ENCODE assay signal across 37 cellular contexts in the genomic region with DNA sequence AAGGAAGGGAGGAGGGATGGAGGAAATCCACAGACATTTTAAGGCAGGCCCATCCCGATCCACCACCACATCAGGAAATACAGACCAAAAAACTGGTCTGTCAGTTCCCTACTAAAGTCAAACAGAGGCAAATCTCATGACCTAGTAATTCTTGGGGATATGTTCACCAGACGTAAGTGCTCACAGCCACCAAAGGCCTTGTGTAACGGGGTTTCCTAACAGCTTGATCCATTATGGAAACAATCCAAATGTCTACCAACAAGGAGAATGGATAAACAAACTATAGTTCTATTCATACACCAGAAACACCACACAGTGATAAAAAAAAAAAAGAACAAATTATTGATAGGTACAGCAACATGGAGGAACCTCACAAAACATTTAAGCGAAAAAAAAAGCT.
"Had no signal": no experiment of that assay in that cellular context is flagged by ENCODE, and none has a peak within 500 bp of the region (broad histone marks: within the 10 kb centered on the region; RNA-seq: fewer than 3 reads in every experiment).

No MANE protein-coding gene starts in this region.

- H3K4me1 ChIP-seq: adrenal gland, body of pancreas, breast epithelium had no signal

- H3K9me3 ChIP-seq: body of pancreas had no signal

- FAIRE-seq: astrocyte, TTC549 had no signal

- H3K27ac Mint-ChIP-seq: activated B cell treated with CpG ODN at 0.5 μM for 24 hours; activated CD4-positive, alpha-beta memory T cell treated with anti-CD3 and anti-CD28 coated beads for 36 hours; activated CD4-positive, alpha-beta T cell treated with anti-CD3 and anti-CD28 coated beads, Interleukin-2, amount 10 ng/mL, durations not matched to agents 24 days and 14 days; activated CD8-positive, alpha-beta T cell treated with anti-CD3 and anti-CD28 coated beads for 36 hours; activated naive CD4-positive, alpha-beta T cell treated with anti-CD3 and anti-CD28 coated beads for 36 hours; activated naive CD4-positive, alpha-beta T cell treated with anti-CD3 and anti-CD28 coated beads, Interleukin-2, amount 50 U/mL, for 72 hours; activated naive CD8-positive, alpha-beta T cell treated with anti-CD3 and anti-CD28 coated beads for 36 hours; activated T-cell treated with anti-CD3 and anti-CD28 coated beads, Interleukin-2, amount 50 U/mL, for 72 hours; activated T-helper 1 cell treated with anti-CD3 and anti-CD28 coated beads, Interleukin-12 subunit alpha, Interleukin-12 subunit beta, Interleukin-2, Interleukin-4 antibody, amounts not matched to agents 30 ng/mL and 10 ng/mL and 1 ng/mL, durations not matched to agents 14 hours and 24 hours and 36 hours; activated T-helper 17 cell treated with anti-CD3 and anti-CD28 coated beads, Interleukin-2, amount 50 U/mL, for 72 hours; T-helper 1 cell treated with Interleukin-12 subunit alpha and Interleukin-12 subunit beta and Interleukin-4 antibody, amounts not matched to agents 30 μg/mL and 1 μg/mL, for 36 hours; T-helper 2 cell treated with Interferon-gamma antibody and Interleukin-4, amounts not matched to agents 5 μg/mL and 100 μg/mL, for 36 hours had no signal

- H3K27me3 ChIP-seq: adrenal gland, body of pancreas, brain microvascular endothelial cell, breast epithelium had no signal

- H3K4me1 Mint-ChIP-seq: activated B cell treated with CpG ODN at 0.5 μM for 24 hours; activated CD4-positive, alpha-beta T cell treated with anti-CD3 and anti-CD28 coated beads, Interleukin-2, amount 10 ng/mL, durations not matched to agents 24 days and 14 days; activated naive CD8-positive, alpha-beta T cell treated with anti-CD3 and anti-CD28 coated beads for 36 hours; activated T-helper 17 cell treated with anti-CD3 and anti-CD28 coated beads, Interleukin-2, amount 50 U/mL, for 72 hours had no signal

- H3K4me3 ChIP-seq: adrenal gland, body of pancreas, breast epithelium had no signal

- H3K36me3 ChIP-seq: adrenal gland, brain microvascular endothelial cell, breast epithelium had no signal

- H3K27ac ChIP-seq: adrenal gland, body of pancreas, brain microvascular endothelial cell, breast epithelium, VCaP had no signal

- H3K4me3 Mint-ChIP-seq: activated B cell treated with CpG ODN at 0.5 μM for 24 hours; activated CD4-positive, alpha-beta memory T cell treated with anti-CD3 and anti-CD28 coated beads for 36 hours; activated CD4-positive, alpha-beta T cell treated with anti-CD3 and anti-CD28 coated beads, Interleukin-2, amount 10 ng/mL, durations not matched to agents 24 days and 14 days; activated CD8-positive, alpha-beta T cell treated with anti-CD3 and anti-CD28 coated beads for 36 hours; activated naive CD4-positive, alpha-beta T cell treated with anti-CD3 and anti-CD28 coated beads for 36 hours; activated naive CD8-positive, alpha-beta T cell treated with anti-CD3 and anti-CD28 coated beads for 36 hours; activated T-cell treated with anti-CD3 and anti-CD28 coated beads, Interleukin-2, amount 50 U/mL, for 4 hours; activated T-cell treated with anti-CD3 and anti-CD28 coated beads, Interleukin-2, amount 50 U/mL, for 72 hours; activated T-helper 1 cell treated with anti-CD3 and anti-CD28 coated beads, Interleukin-12 subunit alpha, Interleukin-12 subunit beta, Interleukin-2, Interleukin-4 antibody, amounts not matched to agents 30 ng/mL and 10 ng/mL and 1 ng/mL, durations not matched to agents 14 hours and 24 hours and 36 hours; activated T-helper 17 cell treated with anti-CD3 and anti-CD28 coated beads, Interleukin-2, amount 50 U/mL, for 72 hours; T-helper 1 cell treated with Interleukin-12 subunit alpha and Interleukin-12 subunit beta and Interleukin-4 antibody, amounts not matched to agents 30 μg/mL and 1 μg/mL, for 36 hours; T-helper 2 cell treated with Interferon-gamma antibody and Interleukin-4, amounts not matched to agents 5 μg/mL and 100 μg/mL, for 36 hours had no signal

- H3K27me3 Mint-ChIP-seq: activated B cell treated with CpG ODN at 0.5 μM for 24 hours; activated CD4-positive, alpha-beta memory T cell treated with anti-CD3 and anti-CD28 coated beads for 36 hours; activated CD4-positive, alpha-beta T cell treated with anti-CD3 and anti-CD28 coated beads, Interleukin-2, amount 10 ng/mL, durations not matched to agents 24 days and 14 days; activated CD8-positive, alpha-beta T cell treated with anti-CD3 and anti-CD28 coated beads for 36 hours; activated naive CD8-positive, alpha-beta T cell treated with anti-CD3 and anti-CD28 coated beads for 36 hours; activated T-helper 17 cell treated with anti-CD3 and anti-CD28 coated beads, Interleukin-2, amount 50 U/mL, for 72 hours had no signal

- DNase-seq: activated B cell treated with CpG ODN at 0.5 μM for 24 hours; activated CD4-positive, alpha-beta memory T cell treated with anti-CD3 and anti-CD28 coated beads for 36 hours; activated CD4-positive, alpha-beta T cell treated with anti-CD3 and anti-CD28 coated beads for 4 hours; activated CD4-positive, alpha-beta T cell treated with anti-CD3 and anti-CD28 coated beads, Interleukin-2, amount 10 ng/mL, durations not matched to agents 24 days and 14 days; activated CD4-positive, alpha-beta T cell treated with anti-CD3 and anti-CD28 coated beads, Interleukin-2, amount 50 U/mL, for 1 hour; activated CD4-positive, alpha-beta T cell treated with anti-CD3 and anti-CD28 coated beads, Interleukin-2, amount 50 U/mL, for 4 hours; activated CD4-positive, CD25-positive, alpha-beta regulatory T cell treated with anti-CD3 and anti-CD28 coated beads, Interleukin-2, amount 50 U/mL, for 72 hours; activated CD8-positive, alpha-beta memory T cell treated with anti-CD3 and anti-CD28 coated beads, Interleukin-2, amount 50 U/mL, for 4 hours; activated CD8-positive, alpha-beta T cell treated with anti-CD3 and anti-CD28 coated beads for 36 hours; activated effector memory CD4-positive, alpha-beta T cell treated with anti-CD3 and anti-CD28 coated beads, Interleukin-2, amount 50 U/mL, for 16 hours; activated gamma-delta T cell treated with Interleukin-2 at 50 U/mL for 16 hours; activated naive CD4-positive, alpha-beta T cell; activated naive CD4-positive, alpha-beta T cell treated with anti-CD3 and anti-CD28 coated beads for 36 hours; activated naive CD4-positive, alpha-beta T cell treated with anti-CD3 and anti-CD28 coated beads, Interleukin-2, amount 50 U/mL, for 16 hours; activated naive CD8-positive, alpha-beta T cell treated with anti-CD3 and anti-CD28 coated beads for 36 hours; activated T-cell treated with anti-CD3 and anti-CD28 coated beads for 4 hours; activated T-cell treated with anti-CD3 and anti-CD28 coated beads, Interleukin-2, amount 50 U/mL, for 1 hour; activated T-cell treated with anti-CD3 and anti-CD28 coated beads, Interleukin-2, amount 50 U/mL, for 4 hours; activated T-cell treated with anti-CD3 and anti-CD28 coated beads, Interleukin-2, amount 50 U/mL, for 72 hours; adrenal gland; amniotic stem cell; aorta; body of pancreas; brain microvascular endothelial cell; central memory CD4-positive, alpha-beta T cell; T-helper 1 cell; T-helper 2 cell; T-helper 9 cell had no signal
